ENCODE assay signal across 17 cellular contexts in genomic region chr14:69664190-69664742, GRCh38. TPM values are rescaled to one million over a fixed set of nuclear protein-coding genes. Genes with fewer than 3 reads are reported as not detected.
A peak's percentile ranks its signal among the peaks of the same experiment; 100 is the strongest.
DNase-seq lines count a peak whose midpoint lies in the region; ATAC-seq and TF ChIP-seq lines count a peak whose summit lies in the region.
"Had no signal": no experiment of that assay in that cellular context is flagged by ENCODE, and none has a peak within 500 bp of the region (broad histone marks: within the 10 kb centered on the region; RNA-seq: fewer than 3 reads in every experiment).

No MANE protein-coding gene starts in this region.

- POLR2A ChIA-PET in CD4-positive, alpha-beta T cell (lab: Charles Lee), result interaction anchor here (1.1 to 1.2 kb wide), 2 partner anchors 9 to 21 kb away, joined by 3 read pairs; no protein-coding TSS in a partner anchor

- no peaks in the 10 kb centered on the region for H3K27me3 ChIP-seq in CD4-positive, alpha-beta T cell (ENCODE audit: control insufficient read depth, insufficient read depth, low read length)
- H3K27me3 ChIP-seq in Peyer's patch, result no peaks in the 10 kb centered on the region
- H3K27me3 ChIP-seq: ovary had no signal

- no peak overlapping the region for H3K4me3 Mint-ChIP-seq in CD4-positive, alpha-beta T cell
- no peak overlapping the region for H3K4me3 Mint-ChIP-seq in immature natural killer cell
- H3K4me3 Mint-ChIP-seq in stimulated activated effector memory CD8-positive, alpha-beta T cell treated with anti-CD3 and anti-CD28 coated beads, Interleukin-12 subunit alpha, Interleukin-12 subunit beta, amount 100 ng/mL, for 72 hours, result no peak overlapping the region
- H3K4me3 Mint-ChIP-seq: HFFc6 had no signal

- H3K27ac Mint-ChIP-seq in CD4-positive, alpha-beta T cell, result peak overlapping the region; percentile 84
- H3K27ac Mint-ChIP-seq in immature natural killer cell, result peak overlapping the region in 4 of 6 donors; percentile 36 to 68 (median 50)
- H3K27ac Mint-ChIP-seq in stimulated activated effector memory CD8-positive, alpha-beta T cell treated with anti-CD3 and anti-CD28 coated beads, Interleukin-12 subunit alpha, Interleukin-12 subunit beta, amount 100 ng/mL, for 72 hours, result peak overlapping the region; percentile 63
- H3K27ac Mint-ChIP-seq: HFFc6 had no signal

- no peaks in the 10 kb centered on the region for H3K9me3 Mint-ChIP-seq in CD4-positive, alpha-beta T cell
- no peaks in the 10 kb centered on the region for H3K9me3 Mint-ChIP-seq in immature natural killer cell
- H3K9me3 Mint-ChIP-seq in stimulated activated effector memory CD8-positive, alpha-beta T cell treated with anti-CD3 and anti-CD28 coated beads, Interleukin-12 subunit alpha, Interleukin-12 subunit beta, amount 100 ng/mL, for 72 hours, result no peaks in the 10 kb centered on the region
- H3K9me3 Mint-ChIP-seq: HFFc6 had no signal

- TF ChIP-seq POLR2A in Peyer's patch (IDR thresholded peaks at IDR 0.05), result no peak

- intact Hi-C loops in CD4-positive, alpha-beta T cell (cut with DNase I, micrococcal nuclease), result loop anchor here in 1 of 2 experiments (10.0 kb wide), 1 partner anchor 49 kb away; the partner anchor contains the start of gene SUSD6

- peaks cover 0 to 12% (median 0%) of the 10 kb centered on the region in 3 donors for H3K36me3 ChIP-seq in Peyer's patch
- H3K36me3 ChIP-seq: ovary had no signal

- H3K4me3 ChIP-seq in Peyer's patch, result no peak overlapping the region
- H3K4me3 ChIP-seq: ovary had no signal

- TF ChIP-seq CTCF in CD4-positive, alpha-beta T cell (IDR thresholded peaks at IDR 0.05), result no peak
- peak in 1 of 6 experiments; percentile 13 for TF ChIP-seq CTCF in Peyer's patch (IDR thresholded peaks at IDR 0.05)

- ATAC-seq in CD4-positive, alpha-beta T cell (ENCODE audit: poor library complexity), result no peak
- no peak for ATAC-seq in stimulated activated effector memory CD8-positive, alpha-beta T cell treated with anti-CD3 and anti-CD28 coated beads, Interleukin-12 subunit alpha, Interleukin-12 subunit beta, amount 100 ng/mL, for 72 hours
- no peak for ATAC-seq in GM18519 (IDR thresholded peaks at IDR 0.05; ENCODE audit: low FRiP score, unreplicated experiment)
- ATAC-seq: PC-3 had no signal

- CTCF ChIA-PET in CD4-positive, alpha-beta T cell (lab: Charles Lee), result no interaction called here

- no peak overlapping the region for H3K27ac ChIP-seq in CD4-positive, alpha-beta T cell (ENCODE audit: low read depth, low read length)
- peak overlapping the region in 3 of 4 donors; percentile 36 to 61 (median 49) for H3K27ac ChIP-seq in Peyer's patch

- peaks cover 93% of the 10 kb centered on the region for H3K4me1 Mint-ChIP-seq in CD4-positive, alpha-beta T cell (ENCODE audit: low read depth)
- peaks cover 91 to 99% of the 10 kb centered on the region in 2 donors for H3K4me1 Mint-ChIP-seq in immature natural killer cell
- peaks cover 96% of the 10 kb centered on the region for H3K4me1 Mint-ChIP-seq in stimulated activated effector memory CD8-positive, alpha-beta T cell treated with anti-CD3 and anti-CD28 coated beads, Interleukin-12 subunit alpha, Interleukin-12 subunit beta, amount 100 ng/mL, for 72 hours

- no peaks in the 10 kb centered on the region for H3K9me3 ChIP-seq in CD4-positive, alpha-beta T cell (ENCODE audit: control insufficient read depth, low read length)
- no peaks in the 10 kb centered on the region for H3K9me3 ChIP-seq in Peyer's patch
- H3K9me3 ChIP-seq: ovary had no signal

- no peaks in the 10 kb centered on the region for H3K27me3 Mint-ChIP-seq in CD4-positive, alpha-beta T cell
- peaks cover 0 to 2% (median 0%) of the 10 kb centered on the region in 3 donors for H3K27me3 Mint-ChIP-seq in immature natural killer cell (ENCODE audit: low read depth in 3 of 3)
- H3K27me3 Mint-ChIP-seq: CD8-positive, alpha-beta memory T cell had no signal

- peaks cover 72% of the 10 kb centered on the region for H3K36me3 Mint-ChIP-seq in CD4-positive, alpha-beta T cell (ENCODE audit: low read depth)
- peaks cover 0 to 5% (median 0%) of the 10 kb centered on the region in 3 donors for H3K36me3 Mint-ChIP-seq in immature natural killer cell
- peaks cover 87% of the 10 kb centered on the region for H3K36me3 Mint-ChIP-seq in stimulated activated effector memory CD8-positive, alpha-beta T cell treated with anti-CD3 and anti-CD28 coated beads, Interleukin-12 subunit alpha, Interleukin-12 subunit beta, amount 100 ng/mL, for 72 hours

- DNase-seq in CD4-positive, alpha-beta T cell, result no peak
- no peak for DNase-seq in Peyer's patch
- no peak for DNase-seq in immature natural killer cell
- DNase-seq in stimulated activated effector memory CD8-positive, alpha-beta T cell treated with anti-CD3 and anti-CD28 coated beads, Interleukin-12 subunit alpha, Interleukin-12 subunit beta, amount 100 ng/mL, for 72 hours (ENCODE audit: low spot score in 2 of 2), result no peak
- DNase-seq in DMS79 (lab: John Stamatoyannopoulos, UW), result no peak
- no peak for DNase-seq in SHP77 treated with DMSO at 0.1 percent for 48 hours (lab: John Stamatoyannopoulos, UW)
- DNase-seq in NCI-H1092 (lab: John Stamatoyannopoulos, UW), result no peak
- DNase-seq: activated CD4-positive, alpha-beta T cell treated with anti-CD3 and anti-CD28 coated beads, Interleukin-2, amount 50 U/mL, for 4 hours; CD8-positive, alpha-beta memory T cell; HFFc6; mesendoderm; MM.1S; NCI-H2227 treated with DMSO at 0.1 percent for 48 hours; ovary; PC-3; stimulated activated CD4-positive, alpha-beta T cell treated with anti-CD3 and anti-CD28 coated beads, Interleukin-2, amount 100 ng/mL, for 48 hours had no signal

- H3K4me1 ChIP-seq in Peyer's patch, result peaks cover 2 to 40% (median 19%) of the 10 kb centered on the region in 4 donors

RNA-seq across cellular contexts. Expression of gene SUSD6, which starts 52.9 kb away (rescaled TPM):
- total RNA-seq in CD4-positive, alpha-beta T cell, result 10 to 100 TPM; 93.7 to 95.1 TPM
- total RNA-seq in Peyer's patch, result 100 to 1,000 TPM in 3 of 4 donors, 10 to 100 TPM in 1; 33.8 to 125 (median 113) TPM
- 10 to 100 TPM; 13.0 to 24.1 (median 15.5) TPM for polyA plus RNA-seq in immature natural killer cell
